Comparison of ENCODE assay signal across 1 cellular context in the genomic region with DNA sequence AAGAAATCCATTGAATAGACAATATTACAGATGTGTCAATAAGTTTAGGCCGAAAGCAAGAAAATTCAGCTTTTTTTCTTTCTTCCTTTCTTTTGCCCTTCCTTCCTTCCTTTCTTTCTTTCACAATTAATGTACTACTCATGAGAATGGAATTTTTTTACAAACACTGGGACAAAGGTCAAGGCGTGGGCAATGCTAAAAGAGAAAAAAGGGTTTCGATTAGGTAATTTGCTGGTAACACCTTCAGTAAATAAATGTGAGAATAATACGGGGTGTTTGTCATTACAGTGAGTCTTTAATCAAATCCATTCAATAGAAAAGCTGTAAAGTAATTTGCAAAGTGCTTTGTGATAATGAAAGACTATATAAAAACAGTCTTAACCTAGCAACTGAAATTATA.
A peak's percentile ranks its signal among the peaks of the same experiment; 100 is the strongest.
TF ChIP-seq lines count a peak whose summit lies in the region.

No MANE protein-coding gene starts in this region.

TF ChIP-seq in HepG2, 621 proteins besides CTCF, POLR2A, EP300 and RAD21 (continued from another document):
- TF ChIP-seq, protein P1, sequence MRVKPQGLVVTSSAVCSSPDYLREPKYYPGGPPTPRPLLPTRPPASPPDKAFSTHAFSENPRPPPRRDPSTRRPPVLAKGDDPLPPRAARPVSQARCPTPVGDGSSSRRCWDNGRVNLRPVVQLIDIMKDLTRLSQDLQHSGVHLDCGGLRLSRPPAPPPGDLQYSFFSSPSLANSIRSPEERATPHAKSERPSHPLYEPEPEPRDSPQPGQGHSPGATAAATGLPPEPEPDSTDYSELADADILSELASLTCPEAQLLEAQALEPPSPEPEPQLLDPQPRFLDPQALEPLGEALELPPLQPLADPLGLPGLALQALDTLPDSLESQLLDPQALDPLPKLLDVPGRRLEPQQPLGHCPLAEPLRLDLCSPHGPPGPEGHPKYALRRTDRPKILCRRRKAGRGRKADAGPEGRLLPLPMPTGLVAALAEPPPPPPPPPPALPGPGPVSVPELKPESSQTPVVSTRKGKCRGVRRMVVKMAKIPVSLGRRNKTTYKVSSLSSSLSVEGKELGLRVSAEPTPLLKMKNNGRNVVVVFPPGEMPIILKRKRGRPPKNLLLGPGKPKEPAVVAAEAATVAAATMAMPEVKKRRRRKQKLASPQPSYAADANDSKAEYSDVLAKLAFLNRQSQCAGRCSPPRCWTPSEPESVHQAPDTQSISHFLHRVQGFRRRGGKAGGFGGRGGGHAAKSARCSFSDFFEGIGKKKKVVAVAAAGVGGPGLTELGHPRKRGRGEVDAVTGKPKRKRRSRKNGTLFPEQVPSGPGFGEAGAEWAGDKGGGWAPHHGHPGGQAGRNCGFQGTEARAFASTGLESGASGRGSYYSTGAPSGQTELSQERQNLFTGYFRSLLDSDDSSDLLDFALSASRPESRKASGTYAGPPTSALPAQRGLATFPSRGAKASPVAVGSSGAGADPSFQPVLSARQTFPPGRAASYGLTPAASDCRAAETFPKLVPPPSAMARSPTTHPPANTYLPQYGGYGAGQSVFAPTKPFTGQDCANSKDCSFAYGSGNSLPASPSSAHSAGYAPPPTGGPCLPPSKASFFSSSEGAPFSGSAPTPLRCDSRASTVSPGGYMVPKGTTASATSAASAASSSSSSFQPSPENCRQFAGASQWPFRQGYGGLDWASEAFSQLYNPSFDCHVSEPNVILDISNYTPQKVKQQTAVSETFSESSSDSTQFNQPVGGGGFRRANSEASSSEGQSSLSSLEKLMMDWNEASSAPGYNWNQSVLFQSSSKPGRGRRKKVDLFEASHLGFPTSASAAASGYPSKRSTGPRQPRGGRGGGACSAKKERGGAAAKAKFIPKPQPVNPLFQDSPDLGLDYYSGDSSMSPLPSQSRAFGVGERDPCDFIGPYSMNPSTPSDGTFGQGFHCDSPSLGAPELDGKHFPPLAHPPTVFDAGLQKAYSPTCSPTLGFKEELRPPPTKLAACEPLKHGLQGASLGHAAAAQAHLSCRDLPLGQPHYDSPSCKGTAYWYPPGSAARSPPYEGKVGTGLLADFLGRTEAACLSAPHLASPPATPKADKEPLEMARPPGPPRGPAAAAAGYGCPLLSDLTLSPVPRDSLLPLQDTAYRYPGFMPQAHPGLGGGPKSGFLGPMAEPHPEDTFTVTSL (CRISPR knock-in tag; IDR thresholded peaks at IDR 0.05; ENCODE audit: borderline replicate concordance), result peak; percentile 25; the same call in 1 of the 2 replicates
- TF ChIP-seq PPARG (CRISPR knock-in tag; conservative IDR thresholded peaks at IDR 0.05), result peak; percentile 90
- TF ChIP-seq, protein P2, sequence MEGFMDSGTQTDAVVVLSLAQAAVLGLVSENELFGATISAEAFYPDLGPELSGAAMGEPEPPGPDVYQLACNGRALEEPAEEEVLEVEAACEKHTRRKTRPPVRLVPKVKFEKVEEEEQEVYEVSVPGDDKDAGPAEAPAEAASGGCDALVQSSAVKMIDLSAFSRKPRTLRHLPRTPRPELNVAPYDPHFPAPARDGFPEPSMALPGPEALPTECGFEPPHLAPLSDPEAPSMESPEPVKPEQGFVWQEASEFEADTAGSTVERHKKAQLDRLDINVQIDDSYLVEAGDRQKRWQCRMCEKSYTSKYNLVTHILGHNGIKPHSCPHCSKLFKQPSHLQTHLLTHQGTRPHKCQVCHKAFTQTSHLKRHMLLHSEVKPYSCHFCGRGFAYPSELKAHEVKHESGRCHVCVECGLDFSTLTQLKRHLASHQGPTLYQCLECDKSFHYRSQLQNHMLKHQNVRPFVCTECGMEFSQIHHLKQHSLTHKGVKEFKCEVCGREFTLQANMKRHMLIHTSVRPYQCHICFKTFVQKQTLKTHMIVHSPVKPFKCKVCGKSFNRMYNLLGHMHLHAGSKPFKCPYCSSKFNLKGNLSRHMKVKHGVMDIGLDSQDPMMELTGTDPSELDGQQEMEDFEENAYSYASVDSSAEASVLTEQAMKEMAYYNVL (CRISPR knock-in tag; IDR thresholded peaks at IDR 0.05; ENCODE audit: borderline replicate concordance), result peak; percentile 87
- TF ChIP-seq, protein P3, sequence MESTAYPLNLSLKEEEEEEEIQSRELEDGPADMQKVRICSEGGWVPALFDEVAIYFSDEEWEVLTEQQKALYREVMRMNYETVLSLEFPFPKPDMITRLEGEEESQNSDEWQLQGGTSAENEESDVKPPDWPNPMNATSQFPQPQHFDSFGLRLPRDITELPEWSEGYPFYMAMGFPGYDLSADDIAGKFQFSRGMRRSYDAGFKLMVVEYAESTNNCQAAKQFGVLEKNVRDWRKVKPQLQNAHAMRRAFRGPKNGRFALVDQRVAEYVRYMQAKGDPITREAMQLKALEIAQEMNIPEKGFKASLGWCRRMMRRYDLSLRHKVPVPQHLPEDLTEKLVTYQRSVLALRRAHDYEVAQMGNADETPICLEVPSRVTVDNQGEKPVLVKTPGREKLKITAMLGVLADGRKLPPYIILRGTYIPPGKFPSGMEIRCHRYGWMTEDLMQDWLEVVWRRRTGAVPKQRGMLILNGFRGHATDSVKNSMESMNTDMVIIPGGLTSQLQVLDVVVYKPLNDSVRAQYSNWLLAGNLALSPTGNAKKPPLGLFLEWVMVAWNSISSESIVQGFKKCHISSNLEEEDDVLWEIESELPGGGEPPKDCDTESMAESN (CRISPR knock-in tag; conservative IDR thresholded peaks at IDR 0.05), result no peak
- TF ChIP-seq SOX6 (IDR thresholded peaks at IDR 0.05), result no peak
- TF ChIP-seq SOX6 (CRISPR knock-in tag; IDR thresholded peaks at IDR 0.05), result peak; percentile 52; the same call in 1 of the 2 replicates
- TF ChIP-seq, protein P4, sequence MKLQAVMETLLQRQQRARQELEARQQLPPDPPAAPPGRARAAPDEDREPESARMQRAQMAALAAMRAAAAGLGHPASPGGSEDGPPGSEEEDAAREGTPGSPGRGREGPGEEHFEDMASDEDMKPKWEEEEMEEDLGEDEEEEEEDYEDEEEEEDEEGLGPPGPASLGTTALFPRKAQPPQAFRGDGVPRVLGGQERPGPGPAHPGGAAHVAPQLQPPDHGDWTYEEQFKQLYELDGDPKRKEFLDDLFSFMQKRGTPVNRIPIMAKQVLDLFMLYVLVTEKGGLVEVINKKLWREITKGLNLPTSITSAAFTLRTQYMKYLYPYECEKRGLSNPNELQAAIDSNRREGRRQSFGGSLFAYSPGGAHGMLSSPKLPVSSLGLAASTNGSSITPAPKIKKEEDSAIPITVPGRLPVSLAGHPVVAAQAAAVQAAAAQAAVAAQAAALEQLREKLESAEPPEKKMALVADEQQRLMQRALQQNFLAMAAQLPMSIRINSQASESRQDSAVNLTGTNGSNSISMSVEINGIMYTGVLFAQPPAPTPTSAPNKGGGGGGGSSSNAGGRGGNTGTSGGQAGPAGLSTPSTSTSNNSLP (IDR thresholded peaks at IDR 0.05; ENCODE audit: low read depth, low read length), result 0 out of 2 replicates have a peak, but pooled peaks have one; percentile 20
- TF ChIP-seq, protein P5, sequence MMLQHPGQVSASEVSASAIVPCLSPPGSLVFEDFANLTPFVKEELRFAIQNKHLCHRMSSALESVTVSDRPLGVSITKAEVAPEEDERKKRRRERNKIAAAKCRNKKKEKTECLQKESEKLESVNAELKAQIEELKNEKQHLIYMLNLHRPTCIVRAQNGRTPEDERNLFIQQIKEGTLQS (CRISPR knock-in tag; IDR thresholded peaks at IDR 0.05), result peak; percentile 39; the same call in 1 of the 2 replicates
- TF ChIP-seq, protein P6, sequence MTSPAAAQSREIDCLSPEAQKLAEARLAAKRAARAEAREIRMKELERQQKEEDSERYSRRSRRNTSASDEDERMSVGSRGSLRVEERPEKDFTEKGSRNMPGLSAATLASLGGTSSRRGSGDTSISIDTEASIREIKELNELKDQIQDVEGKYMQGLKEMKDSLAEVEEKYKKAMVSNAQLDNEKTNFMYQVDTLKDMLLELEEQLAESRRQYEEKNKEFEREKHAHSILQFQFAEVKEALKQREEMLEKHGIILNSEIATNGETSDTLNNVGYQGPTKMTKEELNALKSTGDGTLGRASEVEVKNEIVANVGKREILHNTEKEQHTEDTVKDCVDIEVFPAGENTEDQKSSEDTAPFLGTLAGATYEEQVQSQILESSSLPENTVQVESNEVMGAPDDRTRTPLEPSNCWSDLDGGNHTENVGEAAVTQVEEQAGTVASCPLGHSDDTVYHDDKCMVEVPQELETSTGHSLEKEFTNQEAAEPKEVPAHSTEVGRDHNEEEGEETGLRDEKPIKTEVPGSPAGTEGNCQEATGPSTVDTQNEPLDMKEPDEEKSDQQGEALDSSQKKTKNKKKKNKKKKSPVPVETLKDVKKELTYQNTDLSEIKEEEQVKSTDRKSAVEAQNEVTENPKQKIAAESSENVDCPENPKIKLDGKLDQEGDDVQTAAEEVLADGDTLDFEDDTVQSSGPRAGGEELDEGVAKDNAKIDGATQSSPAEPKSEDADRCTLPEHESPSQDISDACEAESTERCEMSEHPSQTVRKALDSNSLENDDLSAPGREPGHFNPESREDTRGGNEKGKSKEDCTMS (CRISPR knock-in tag; conservative IDR thresholded peaks at IDR 0.05), result no peak
- TF ChIP-seq HDAC2 (CRISPR knock-in tag; IDR thresholded peaks at IDR 0.05), result no peak
- TF ChIP-seq, protein P7, sequence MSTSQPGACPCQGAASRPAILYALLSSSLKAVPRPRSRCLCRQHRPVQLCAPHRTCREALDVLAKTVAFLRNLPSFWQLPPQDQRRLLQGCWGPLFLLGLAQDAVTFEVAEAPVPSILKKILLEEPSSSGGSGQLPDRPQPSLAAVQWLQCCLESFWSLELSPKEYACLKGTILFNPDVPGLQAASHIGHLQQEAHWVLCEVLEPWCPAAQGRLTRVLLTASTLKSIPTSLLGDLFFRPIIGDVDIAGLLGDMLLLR (CRISPR knock-in tag; IDR thresholded peaks at IDR 0.05), result no peak
- TF ChIP-seq CEBPB (IDR thresholded peaks at IDR 0.05; ENCODE audit: borderline replicate concordance, low read depth, low read length), result 0 out of 2 replicates have a peak, but pooled peaks have one; percentile 16
- 0 out of 2 replicates have a peak, but pooled peaks have one; percentile 40 for TF ChIP-seq RARA (CRISPR knock-in tag; IDR thresholded peaks at IDR 0.05)
- TF ChIP-seq NFKB2 (CRISPR knock-in tag; IDR thresholded peaks at IDR 0.05; ENCODE audit: borderline replicate concordance), result no peak
- TF ChIP-seq SOX5 (CRISPR knock-in tag; IDR thresholded peaks at IDR 0.05; ENCODE audit: borderline replicate concordance), result peak; percentile 61; the same call in 1 of the 2 replicates
- TF ChIP-seq SOX13 (IDR thresholded peaks at IDR 0.05), result no peak
- peak in 1 of 2 experiments; percentile 70; a peak in 2 of 4 replicates for TF ChIP-seq SOX13 (CRISPR knock-in tag; conservative IDR thresholded peaks at IDR 0.05 in 1 of 2, IDR thresholded peaks at IDR 0.05 in 1 of 2)
- no peak for TF ChIP-seq CEBPG (CRISPR knock-in tag; IDR thresholded peaks at IDR 0.05)
- TF ChIP-seq FOXP1 (IDR thresholded peaks at IDR 0.05), result no peak
- TF ChIP-seq FOXP1 (CRISPR knock-in tag; IDR thresholded peaks at IDR 0.05), result no peak
- peak; percentile 12; the same call in 1 of the 2 replicates for TF ChIP-seq TCF7 (IDR thresholded peaks at IDR 0.05; ENCODE audit: low read depth)
- peak; percentile 15 for TF ChIP-seq TEAD3 (CRISPR knock-in tag; optimal IDR thresholded peaks at IDR 0.05; ENCODE audit: borderline replicate concordance)
- TF ChIP-seq, protein P8, sequence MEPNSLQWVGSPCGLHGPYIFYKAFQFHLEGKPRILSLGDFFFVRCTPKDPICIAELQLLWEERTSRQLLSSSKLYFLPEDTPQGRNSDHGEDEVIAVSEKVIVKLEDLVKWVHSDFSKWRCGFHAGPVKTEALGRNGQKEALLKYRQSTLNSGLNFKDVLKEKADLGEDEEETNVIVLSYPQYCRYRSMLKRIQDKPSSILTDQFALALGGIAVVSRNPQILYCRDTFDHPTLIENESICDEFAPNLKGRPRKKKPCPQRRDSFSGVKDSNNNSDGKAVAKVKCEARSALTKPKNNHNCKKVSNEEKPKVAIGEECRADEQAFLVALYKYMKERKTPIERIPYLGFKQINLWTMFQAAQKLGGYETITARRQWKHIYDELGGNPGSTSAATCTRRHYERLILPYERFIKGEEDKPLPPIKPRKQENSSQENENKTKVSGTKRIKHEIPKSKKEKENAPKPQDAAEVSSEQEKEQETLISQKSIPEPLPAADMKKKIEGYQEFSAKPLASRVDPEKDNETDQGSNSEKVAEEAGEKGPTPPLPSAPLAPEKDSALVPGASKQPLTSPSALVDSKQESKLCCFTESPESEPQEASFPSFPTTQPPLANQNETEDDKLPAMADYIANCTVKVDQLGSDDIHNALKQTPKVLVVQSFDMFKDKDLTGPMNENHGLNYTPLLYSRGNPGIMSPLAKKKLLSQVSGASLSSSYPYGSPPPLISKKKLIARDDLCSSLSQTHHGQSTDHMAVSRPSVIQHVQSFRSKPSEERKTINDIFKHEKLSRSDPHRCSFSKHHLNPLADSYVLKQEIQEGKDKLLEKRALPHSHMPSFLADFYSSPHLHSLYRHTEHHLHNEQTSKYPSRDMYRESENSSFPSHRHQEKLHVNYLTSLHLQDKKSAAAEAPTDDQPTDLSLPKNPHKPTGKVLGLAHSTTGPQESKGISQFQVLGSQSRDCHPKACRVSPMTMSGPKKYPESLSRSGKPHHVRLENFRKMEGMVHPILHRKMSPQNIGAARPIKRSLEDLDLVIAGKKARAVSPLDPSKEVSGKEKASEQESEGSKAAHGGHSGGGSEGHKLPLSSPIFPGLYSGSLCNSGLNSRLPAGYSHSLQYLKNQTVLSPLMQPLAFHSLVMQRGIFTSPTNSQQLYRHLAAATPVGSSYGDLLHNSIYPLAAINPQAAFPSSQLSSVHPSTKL (CRISPR knock-in tag; IDR thresholded peaks at IDR 0.05), result peak; percentile 60
- TF ChIP-seq SRY (CRISPR knock-in tag; IDR thresholded peaks at IDR 0.05), result no peak
- TF ChIP-seq, protein P9, sequence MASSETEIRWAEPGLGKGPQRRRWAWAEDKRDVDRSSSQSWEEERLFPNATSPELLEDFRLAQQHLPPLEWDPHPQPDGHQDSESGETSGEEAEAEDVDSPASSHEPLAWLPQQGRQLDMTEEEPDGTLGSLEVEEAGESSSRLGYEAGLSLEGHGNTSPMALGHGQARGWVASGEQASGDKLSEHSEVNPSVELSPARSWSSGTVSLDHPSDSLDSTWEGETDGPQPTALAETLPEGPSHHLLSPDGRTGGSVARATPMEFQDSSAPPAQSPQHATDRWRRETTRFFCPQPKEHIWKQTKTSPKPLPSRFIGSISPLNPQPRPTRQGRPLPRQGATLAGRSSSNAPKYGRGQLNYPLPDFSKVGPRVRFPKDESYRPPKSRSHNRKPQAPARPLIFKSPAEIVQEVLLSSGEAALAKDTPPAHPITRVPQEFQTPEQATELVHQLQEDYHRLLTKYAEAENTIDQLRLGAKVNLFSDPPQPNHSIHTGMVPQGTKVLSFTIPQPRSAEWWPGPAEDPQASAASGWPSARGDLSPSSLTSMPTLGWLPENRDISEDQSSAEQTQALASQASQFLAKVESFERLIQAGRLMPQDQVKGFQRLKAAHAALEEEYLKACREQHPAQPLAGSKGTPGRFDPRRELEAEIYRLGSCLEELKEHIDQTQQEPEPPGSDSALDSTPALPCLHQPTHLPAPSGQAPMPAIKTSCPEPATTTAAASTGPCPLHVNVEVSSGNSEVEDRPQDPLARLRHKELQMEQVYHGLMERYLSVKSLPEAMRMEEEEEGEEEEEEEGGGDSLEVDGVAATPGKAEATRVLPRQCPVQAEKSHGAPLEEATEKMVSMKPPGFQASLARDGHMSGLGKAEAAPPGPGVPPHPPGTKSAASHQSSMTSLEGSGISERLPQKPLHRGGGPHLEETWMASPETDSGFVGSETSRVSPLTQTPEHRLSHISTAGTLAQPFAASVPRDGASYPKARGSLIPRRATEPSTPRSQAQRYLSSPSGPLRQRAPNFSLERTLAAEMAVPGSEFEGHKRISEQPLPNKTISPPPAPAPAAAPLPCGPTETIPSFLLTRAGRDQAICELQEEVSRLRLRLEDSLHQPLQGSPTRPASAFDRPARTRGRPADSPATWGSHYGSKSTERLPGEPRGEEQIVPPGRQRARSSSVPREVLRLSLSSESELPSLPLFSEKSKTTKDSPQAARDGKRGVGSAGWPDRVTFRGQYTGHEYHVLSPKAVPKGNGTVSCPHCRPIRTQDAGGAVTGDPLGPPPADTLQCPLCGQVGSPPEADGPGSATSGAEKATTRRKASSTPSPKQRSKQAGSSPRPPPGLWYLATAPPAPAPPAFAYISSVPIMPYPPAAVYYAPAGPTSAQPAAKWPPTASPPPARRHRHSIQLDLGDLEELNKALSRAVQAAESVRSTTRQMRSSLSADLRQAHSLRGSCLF (CRISPR knock-in tag; IDR thresholded peaks at IDR 0.05; ENCODE audit: borderline replicate concordance), result no peak
